Comparison of ENCODE assay signal across 8 cellular contexts in the genomic region with DNA sequence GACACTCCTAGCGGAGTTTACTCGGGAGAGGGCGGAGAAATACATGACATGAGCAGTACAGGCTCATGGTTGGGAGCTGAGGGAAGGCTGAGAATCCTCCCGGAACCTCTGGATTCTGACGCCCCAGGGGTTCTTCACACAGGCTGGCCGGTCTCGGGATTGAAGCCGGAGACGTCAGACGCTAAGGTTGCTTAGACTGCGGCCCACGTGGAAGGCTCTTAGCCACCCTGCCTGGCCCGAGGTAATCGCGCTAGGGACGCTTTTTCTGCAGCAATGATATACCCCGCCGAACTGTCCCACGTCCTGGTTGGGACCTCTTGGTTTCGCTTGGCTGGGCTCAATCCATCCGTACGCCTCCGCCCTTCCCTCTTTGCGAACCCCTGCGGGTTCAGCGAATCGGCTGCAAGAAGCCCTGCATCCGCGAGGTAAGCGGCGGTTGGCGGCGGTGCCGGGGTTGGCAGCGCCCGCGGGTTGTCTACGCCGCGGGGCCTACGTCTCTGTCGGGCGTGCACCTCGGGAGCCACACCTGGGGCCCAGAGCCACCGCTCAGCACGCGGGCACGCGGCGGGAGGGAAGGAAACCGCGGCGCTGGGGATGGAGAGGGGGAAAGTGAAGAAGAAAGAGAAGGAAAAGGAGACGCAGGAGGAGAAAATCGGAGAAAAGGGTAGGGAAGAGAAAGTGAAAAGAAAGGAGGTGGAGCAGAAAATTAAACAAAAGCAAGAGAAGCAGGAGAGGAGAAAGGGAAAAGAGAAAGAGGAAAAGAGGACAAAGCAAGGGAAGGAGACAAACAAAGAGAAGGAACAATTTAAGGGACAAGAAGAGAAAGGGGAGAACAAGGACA. TPM values are rescaled to one million over a fixed set of nuclear protein-coding genes. Genes with fewer than 3 reads are reported as not detected.
A peak's percentile ranks its signal among the peaks of the same experiment; 100 is the strongest.
DNase-seq lines count a peak whose midpoint lies in the region; ATAC-seq and TF ChIP-seq lines count a peak whose summit lies in the region.

A gene with protein sequence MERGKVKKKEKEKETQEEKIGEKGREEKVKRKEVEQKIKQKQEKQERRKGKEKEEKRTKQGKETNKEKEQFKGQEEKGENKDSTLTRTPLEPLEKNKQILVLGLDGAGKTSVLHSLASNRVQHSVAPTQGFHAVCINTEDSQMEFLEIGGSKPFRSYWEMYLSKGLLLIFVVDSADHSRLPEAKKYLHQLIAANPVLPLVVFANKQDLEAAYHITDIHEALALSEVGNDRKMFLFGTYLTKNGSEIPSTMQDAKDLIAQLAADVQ (plus strand): TSS at position 523 of the 841 bp plus-strand sequence. CDS start 72 bp downstream, at position 595.

- no peaks in the 10 kb centered on the region for H3K27me3 ChIP-seq in RWPE2 (ENCODE audit: insufficient read depth, poor library complexity, severe bottlenecking)
- H3K27me3 ChIP-seq in adipocyte (replicated peaks; ENCODE audit: control insufficient read depth, insufficient read depth, low read length) = no peaks in the 10 kb centered on the region
- no peaks in the 10 kb centered on the region for H3K27me3 ChIP-seq in right atrium auricular region

- TF ChIP-seq CTCF in RWPE2 (IDR thresholded peaks at IDR 0.05; ENCODE audit: poor library complexity, severe bottlenecking) (no peak), right atrium auricular region (IDR thresholded peaks at IDR 0.05) (no peak)

- H3K4me3 ChIP-seq in RWPE2 (ENCODE audit: severe bottlenecking) (peak within 1 kb of the TSS; percentile 34), adipocyte (ENCODE audit: low read length) (peak within 1 kb of the TSS; percentile 88), right atrium auricular region (peak within 1 kb of the TSS; percentile 42 to 52)

- H3K9me3 ChIP-seq in RWPE2 (ENCODE audit: severe bottlenecking) = no peaks in the 10 kb centered on the region
- H3K9me3 ChIP-seq in adipocyte (ENCODE audit: control insufficient read depth, low read length) = no peaks in the 10 kb centered on the region
- H3K9me3 ChIP-seq in right atrium auricular region = no peaks in the 10 kb centered on the region

- H3K9ac ChIP-seq in adipocyte (ENCODE audit: low read length) = peak within 1 kb of the TSS; percentile 58

- H3K36me3 ChIP-seq in RWPE2 (ENCODE audit: low read depth) (peaks cover 25% of the 10 kb centered on the region), adipocyte (ENCODE audit: control insufficient read depth, insufficient read depth, low read length, severe bottlenecking) (peaks cover 30% of the 10 kb centered on the region), right atrium auricular region (peaks cover 24% of the 10 kb centered on the region)

- peak; percentile 64 for ATAC-seq in HG02763 (IDR thresholded peaks at IDR 0.05; ENCODE audit: unreplicated experiment)
- ATAC-seq in RWPE2 (ENCODE audit: low read depth) = peak; percentile 83
- no peak for ATAC-seq in HG02973 (IDR thresholded peaks at IDR 0.05; ENCODE audit: unreplicated experiment)

- DNase-seq in ELR (ENCODE audit: low read depth) = peak; percentile 72
- no peak for DNase-seq in RWPE2 (ENCODE audit: low spot score)
- peak; percentile 67 for DNase-seq in adipocyte (ENCODE audit: low read depth)
- peak; percentile 61 for DNase-seq in right atrium auricular region (ENCODE audit: low spot score)
- DNase-seq in putamen (ENCODE audit: low spot score) = peak; percentile 42
- peak; percentile 43 for DNase-seq in ureter (ENCODE audit: low spot score)

- H3K27ac ChIP-seq in RWPE2 (ENCODE audit: poor library complexity, severe bottlenecking) (no peak within 1 kb of the TSS), right atrium auricular region (peak within 1 kb of the TSS; percentile 11 to 47)

- H3K4me1 ChIP-seq in RWPE2 (ENCODE audit: insufficient read depth, poor library complexity, severe bottlenecking) (no peaks in the 10 kb centered on the region), adipocyte (ENCODE audit: control insufficient read depth, insufficient read depth, low read length) (peaks cover 7% of the 10 kb centered on the region), right atrium auricular region (peaks cover 0 to 19% of the 10 kb centered on the region in 2 donors)

RNA-seq across cellular contexts. Expression of the gene that starts here (rescaled TPM):
- total RNA-seq in right atrium auricular region (not detected), ureter (1.3 TPM)

Comparison
In these comparisons a context has a peak if more than half of its experiments do, and no peak if none do; other contexts are left out.
1. Peak in DNase-seq, H3K4me3 ChIP-seq and H3K27ac ChIP-seq in right atrium auricular region; RNA of the gene not detected or under 1 TPM.
2. H3K4me3 ChIP-seq: peak in every context shown above with its lines; median percentile 88 in adipocyte; 47 in right atrium auricular region; 34 in RWPE2.